18 cellular contexts compared by ENCODE assay signal in the genomic region with DNA sequence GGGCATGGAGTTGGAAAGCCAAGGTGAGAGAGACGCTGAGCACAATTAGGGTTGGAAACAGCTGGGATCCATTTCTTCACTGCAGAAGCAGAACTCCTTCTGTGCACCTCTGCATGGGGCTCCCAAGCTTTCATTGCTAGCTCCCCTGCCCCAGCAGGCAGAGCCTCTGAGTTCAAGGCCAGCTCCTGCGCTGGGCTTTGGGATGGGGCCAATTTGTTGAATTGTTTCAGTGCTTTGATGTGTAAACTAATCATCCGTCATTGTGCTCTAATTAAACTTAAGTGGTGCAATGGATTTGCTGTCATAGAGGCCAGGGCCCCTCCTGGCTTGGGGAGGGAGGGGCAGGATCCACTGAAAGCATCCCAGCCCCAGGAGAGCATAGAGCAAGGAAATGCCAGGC. TPM values are rescaled to one million over a fixed set of nuclear protein-coding genes. Genes with fewer than 3 reads are reported as not detected.
DNase-seq lines count a peak whose midpoint lies in the region; ATAC-seq and TF ChIP-seq lines count a peak whose summit lies in the region.
"Had no signal": no experiment of that assay in that cellular context is flagged by ENCODE, and none has a peak within 500 bp of the region (broad histone marks: within the 10 kb centered on the region; RNA-seq: fewer than 3 reads in every experiment).

No MANE protein-coding gene starts in this region.

- no peak overlapping the region for H3K4me3 ChIP-seq in neural progenitor cell
- H3K4me3 ChIP-seq: GM12878 had no signal

- H3K9me3 Mint-ChIP-seq in neural progenitor cell (no peaks in the 10 kb centered on the region), nephron progenitor cell (peaks cover 4% of the 10 kb centered on the region)
- peaks cover 4% of the 10 kb centered on the region for H3K9me3 Mint-ChIP-seq in activated T-helper 1 cell treated with anti-CD3 and anti-CD28 coated beads, Interleukin-12 subunit alpha, Interleukin-12 subunit beta, Interleukin-2, Interleukin-4 antibody, amounts not matched to agents 30 ng/mL and 10 ng/mL and 1 ng/mL, durations not matched to agents 14 hours and 24 hours and 36 hours

- H3K27ac Mint-ChIP-seq in neural progenitor cell (no peak overlapping the region), nephron progenitor cell (no peak overlapping the region)
- H3K27ac Mint-ChIP-seq in activated T-helper 1 cell treated with anti-CD3 and anti-CD28 coated beads, Interleukin-12 subunit alpha, Interleukin-12 subunit beta, Interleukin-2, Interleukin-4 antibody, amounts not matched to agents 30 ng/mL and 10 ng/mL and 1 ng/mL, durations not matched to agents 14 hours and 24 hours and 36 hours: no peak overlapping the region
- H3K27ac Mint-ChIP-seq: CD4-positive, CD25-positive, alpha-beta regulatory T cell had no signal

- H3K36me3 Mint-ChIP-seq in neural progenitor cell (no peaks in the 10 kb centered on the region), nephron progenitor cell (ENCODE audit: low read depth) (no peaks in the 10 kb centered on the region)
- H3K36me3 Mint-ChIP-seq in activated T-helper 1 cell treated with anti-CD3 and anti-CD28 coated beads, Interleukin-12 subunit alpha, Interleukin-12 subunit beta, Interleukin-2, Interleukin-4 antibody, amounts not matched to agents 30 ng/mL and 10 ng/mL and 1 ng/mL, durations not matched to agents 14 hours and 24 hours and 36 hours (ENCODE audit: low read depth): no peaks in the 10 kb centered on the region
- H3K36me3 Mint-ChIP-seq: CD4-positive, CD25-positive, alpha-beta regulatory T cell had no signal

- no peak overlapping the region for H3K4me3 Mint-ChIP-seq in neural progenitor cell
- H3K4me3 Mint-ChIP-seq in activated T-helper 1 cell treated with anti-CD3 and anti-CD28 coated beads, Interleukin-12 subunit alpha, Interleukin-12 subunit beta, Interleukin-2, Interleukin-4 antibody, amounts not matched to agents 30 ng/mL and 10 ng/mL and 1 ng/mL, durations not matched to agents 14 hours and 24 hours and 36 hours: no peak overlapping the region
- no peak overlapping the region for H3K4me3 Mint-ChIP-seq in nephron progenitor cell
- H3K4me3 Mint-ChIP-seq: CD4-positive, CD25-positive, alpha-beta regulatory T cell had no signal

- TF ChIP-seq CTCF in neural progenitor cell (IDR thresholded peaks at IDR 0.05) (no peak), nephron progenitor cell (IDR thresholded peaks at IDR 0.05) (no peak)

- no peak for ATAC-seq in HG02884 (IDR thresholded peaks at IDR 0.05; ENCODE audit: unreplicated experiment)
- ATAC-seq: GM12878, Panc1 had no signal

- peaks cover 17% of the 10 kb centered on the region for H3K4me1 ChIP-seq in neural progenitor cell

- H3K9ac ChIP-seq in neural progenitor cell: no peak overlapping the region
- H3K9ac ChIP-seq: KMS-11, SK-N-SH had no signal

- DNase-seq in COR-L47 (lab: John Stamatoyannopoulos, UW): peak; percentile 81
- DNase-seq in D341Med (ENCODE audit: low spot score): peak; percentile 79
- DNase-seq in NCI-H2227 treated with DMSO at 0.1 percent for 48 hours (lab: John Stamatoyannopoulos, UW): peak; percentile 35
- DNase-seq in neural progenitor cell (ENCODE audit: low spot score): no peak
- DNase-seq in activated T-helper 1 cell treated with anti-CD3 and anti-CD28 coated beads, Interleukin-12 subunit alpha, Interleukin-12 subunit beta, Interleukin-2, Interleukin-4 antibody, amounts not matched to agents 30 ng/mL and 10 ng/mL and 1 ng/mL, durations not matched to agents 14 hours and 24 hours and 36 hours (ENCODE audit: low spot score): no peak
- DNase-seq in nephron progenitor cell: no peak
- DNase-seq: CD4-positive, CD25-positive, alpha-beta regulatory T cell; DND-41; H7; NCI-H1930; NCI-H524 treated with DMSO at 0.1 percent for 48 hours; SIG-M5; SK-N-SH had no signal

- no peaks in the 10 kb centered on the region for H4K20me1 ChIP-seq in neural progenitor cell (ENCODE audit: low read depth)

- peak overlapping the region; percentile 3 for H3K4me2 ChIP-seq in neural progenitor cell
- H3K4me2 ChIP-seq: KMS-11, SK-N-SH had no signal

- H3K27me3 Mint-ChIP-seq in neural progenitor cell (ENCODE audit: insufficient read depth, low read depth): peaks cover 7% of the 10 kb centered on the region
- peaks cover 2% of the 10 kb centered on the region for H3K27me3 Mint-ChIP-seq in activated T-helper 1 cell treated with anti-CD3 and anti-CD28 coated beads, Interleukin-12 subunit alpha, Interleukin-12 subunit beta, Interleukin-2, Interleukin-4 antibody, amounts not matched to agents 30 ng/mL and 10 ng/mL and 1 ng/mL, durations not matched to agents 14 hours and 24 hours and 36 hours (ENCODE audit: insufficient read depth)
- peaks cover 66% of the 10 kb centered on the region for H3K27me3 Mint-ChIP-seq in nephron progenitor cell (ENCODE audit: low read depth, poor library complexity)

- no peak overlapping the region for H3K27ac ChIP-seq in neural progenitor cell
- H3K27ac ChIP-seq: KMS-11 had no signal

- no peaks in the 10 kb centered on the region for H3K9me3 ChIP-seq in neural progenitor cell (ENCODE audit: low read depth)
- H3K9me3 ChIP-seq: Caco-2, SK-N-SH had no signal

- H3K4me1 Mint-ChIP-seq in neural progenitor cell: peaks cover 18% of the 10 kb centered on the region
- H3K4me1 Mint-ChIP-seq in activated T-helper 1 cell treated with anti-CD3 and anti-CD28 coated beads, Interleukin-12 subunit alpha, Interleukin-12 subunit beta, Interleukin-2, Interleukin-4 antibody, amounts not matched to agents 30 ng/mL and 10 ng/mL and 1 ng/mL, durations not matched to agents 14 hours and 24 hours and 36 hours (ENCODE audit: low read depth): no peaks in the 10 kb centered on the region
- H3K4me1 Mint-ChIP-seq in nephron progenitor cell: no peaks in the 10 kb centered on the region
- H3K4me1 Mint-ChIP-seq: CD4-positive, CD25-positive, alpha-beta regulatory T cell had no signal

- H3F3A ChIP-seq in neural progenitor cell (ENCODE audit: low read depth): peaks cover 4% of the 10 kb centered on the region

- intact Hi-C loops in activated T-helper 1 cell treated with anti-CD3 and anti-CD28 coated beads, Interleukin-12 subunit alpha, Interleukin-12 subunit beta, Interleukin-2, Interleukin-4 antibody, amounts not matched to agents 30 ng/mL and 10 ng/mL and 1 ng/mL, durations not matched to agents 14 hours and 24 hours and 36 hours (cut with micrococcal nuclease): no loop called here

- H3K27me3 ChIP-seq in neural progenitor cell: peaks cover 13% of the 10 kb centered on the region

- H2AFZ ChIP-seq in neural progenitor cell (replicated peaks): no peak overlapping the region

- H3K79me2 ChIP-seq in neural progenitor cell (ENCODE audit: low read depth): no peaks in the 10 kb centered on the region

- no peaks in the 10 kb centered on the region for H3K36me3 ChIP-seq in neural progenitor cell

RNA-seq across cellular contexts. Expression of a gene that starts 13.5 kb away (rescaled TPM):
- total RNA-seq in neural progenitor cell (ENCODE audit: low replicate concordance): 16.0 and 25.5 TPM in 2 replicates
- 1.9 and 2.9 TPM in 2 replicates for total RNA-seq in activated T-helper 1 cell treated with anti-CD3 and anti-CD28 coated beads, Interleukin-12 subunit alpha, Interleukin-12 subunit beta, Interleukin-2, Interleukin-4 antibody, amounts not matched to agents 30 ng/mL and 10 ng/mL and 1 ng/mL, durations not matched to agents 14 hours and 24 hours and 36 hours

Comparison
In these comparisons a context has a peak if more than half of its experiments do, and no peak if none do; other contexts are left out.
1. DNase-seq: peak in COR-L47 (single experiment), D341Med (single experiment) and NCI-H2227 treated with DMSO at 0.1 percent for 48 hours (single experiment); none in neural progenitor cell (single experiment), activated T-helper 1 cell treated with anti-CD3 and anti-CD28 coated beads, Interleukin-12 subunit alpha, Interleukin-12 subunit beta, Interleukin-2, Interleukin-4 antibody, amounts not matched to agents 30 ng/mL and 10 ng/mL and 1 ng/mL, durations not matched to agents 14 hours and 24 hours and 36 hours (single experiment) and nephron progenitor cell (single experiment).